ENCODE assay signal across 7 cellular contexts in genomic region chr17:77281904-77282367, GRCh38.
DNase-seq lines count a peak whose midpoint lies in the region; ATAC-seq and TF ChIP-seq lines count a peak whose summit lies in the region.

No MANE protein-coding gene starts in this region.

- no peak for TF ChIP-seq CTCF in neural progenitor cell (IDR thresholded peaks at IDR 0.05)

- H3K27me3 Mint-ChIP-seq in dendritic cell treated with granulocyte-macrophage colony-stimulating factor and Interleukin-4, amounts not matched to agents 40 ng/mL and 50 ng/mL, for 4 days: no peaks in the 10 kb centered on the region
- H3K27me3 Mint-ChIP-seq in neural progenitor cell (ENCODE audit: insufficient read depth, low read depth): peaks cover 37% of the 10 kb centered on the region

- ATAC-seq in GM18909 (IDR thresholded peaks at IDR 0.05; ENCODE audit: poor library complexity, unreplicated experiment) (peak; percentile 10), HG03196 (IDR thresholded peaks at IDR 0.05; ENCODE audit: unreplicated experiment) (no peak)

- H3K36me3 Mint-ChIP-seq in dendritic cell treated with granulocyte-macrophage colony-stimulating factor and Interleukin-4, amounts not matched to agents 40 ng/mL and 50 ng/mL, for 4 days (ENCODE audit: low read depth): peaks cover 8% of the 10 kb centered on the region
- no peaks in the 10 kb centered on the region for H3K36me3 Mint-ChIP-seq in neural progenitor cell

- peak overlapping the region; percentile 76 for H3K27ac Mint-ChIP-seq in dendritic cell treated with granulocyte-macrophage colony-stimulating factor and Interleukin-4, amounts not matched to agents 40 ng/mL and 50 ng/mL, for 4 days
- no peak overlapping the region for H3K27ac Mint-ChIP-seq in neural progenitor cell

- H3K9me3 Mint-ChIP-seq in dendritic cell treated with granulocyte-macrophage colony-stimulating factor and Interleukin-4, amounts not matched to agents 40 ng/mL and 50 ng/mL, for 4 days: no peaks in the 10 kb centered on the region
- H3K9me3 Mint-ChIP-seq in neural progenitor cell: peaks cover 5% of the 10 kb centered on the region

- intact Hi-C loops in dendritic cell treated with granulocyte-macrophage colony-stimulating factor and Interleukin-4, amounts not matched to agents 40 ng/mL and 50 ng/mL, for 4 days (cut with micrococcal nuclease): loop anchor here (5.0 kb wide), 1 partner anchor 35 kb away; a partner anchor contains a TSS

- H3K36me3 ChIP-seq in neural progenitor cell: no peaks in the 10 kb centered on the region

- H4K20me1 ChIP-seq in neural progenitor cell (ENCODE audit: low read depth): peaks cover 6% of the 10 kb centered on the region

- peaks cover 19% of the 10 kb centered on the region for H3F3A ChIP-seq in neural progenitor cell (ENCODE audit: low read depth)

- no peaks in the 10 kb centered on the region for H3K9me3 ChIP-seq in neural progenitor cell (ENCODE audit: low read depth)

- peaks cover 10% of the 10 kb centered on the region for H3K79me2 ChIP-seq in neural progenitor cell (ENCODE audit: low read depth)

- H3K4me3 Mint-ChIP-seq in dendritic cell treated with granulocyte-macrophage colony-stimulating factor and Interleukin-4, amounts not matched to agents 40 ng/mL and 50 ng/mL, for 4 days: peak overlapping the region; percentile 76
- H3K4me3 Mint-ChIP-seq in neural progenitor cell: peak overlapping the region; percentile 86

- H3K27ac ChIP-seq in neural progenitor cell: no peak overlapping the region

- H3K4me1 Mint-ChIP-seq in dendritic cell treated with granulocyte-macrophage colony-stimulating factor and Interleukin-4, amounts not matched to agents 40 ng/mL and 50 ng/mL, for 4 days (ENCODE audit: low read depth): peaks cover 81% of the 10 kb centered on the region
- peaks cover 15% of the 10 kb centered on the region for H3K4me1 Mint-ChIP-seq in neural progenitor cell

- H3K4me3 ChIP-seq in neural progenitor cell: peak overlapping the region; percentile 72

- peak; percentile 59 for DNase-seq in LoVo (ENCODE audit: low spot score)
- peak; percentile 60 for DNase-seq in neural progenitor cell (ENCODE audit: low spot score)
- no peak for DNase-seq in COR-L47 (lab: John Stamatoyannopoulos, UW)
- no peak for DNase-seq in stimulated activated CD8-positive, alpha-beta memory T cell treated with anti-CD3 and anti-CD28 coated beads, Interleukin-4, amount 100 ng/mL, for 48 hours

- H3K27me3 ChIP-seq in neural progenitor cell: peaks cover 41% of the 10 kb centered on the region

- peak overlapping the region; percentile 81 for H2AFZ ChIP-seq in neural progenitor cell (replicated peaks)

- H3K4me2 ChIP-seq in neural progenitor cell: peak overlapping the region; percentile 94

- H3K4me1 ChIP-seq in neural progenitor cell: peaks cover 26% of the 10 kb centered on the region

- no peak overlapping the region for H3K9ac ChIP-seq in neural progenitor cell

Comparison
In these comparisons a context has a peak if more than half of its experiments do, and no peak if none do; other contexts are left out.
1. DNase-seq: peak in LoVo (single experiment) and neural progenitor cell (single experiment); none in COR-L47 (single experiment) and stimulated activated CD8-positive, alpha-beta memory T cell treated with anti-CD3 and anti-CD28 coated beads, Interleukin-4, amount 100 ng/mL, for 48 hours (single experiment).